Comparison of ENCODE assay signal across 8 cellular contexts in the genomic region with DNA sequence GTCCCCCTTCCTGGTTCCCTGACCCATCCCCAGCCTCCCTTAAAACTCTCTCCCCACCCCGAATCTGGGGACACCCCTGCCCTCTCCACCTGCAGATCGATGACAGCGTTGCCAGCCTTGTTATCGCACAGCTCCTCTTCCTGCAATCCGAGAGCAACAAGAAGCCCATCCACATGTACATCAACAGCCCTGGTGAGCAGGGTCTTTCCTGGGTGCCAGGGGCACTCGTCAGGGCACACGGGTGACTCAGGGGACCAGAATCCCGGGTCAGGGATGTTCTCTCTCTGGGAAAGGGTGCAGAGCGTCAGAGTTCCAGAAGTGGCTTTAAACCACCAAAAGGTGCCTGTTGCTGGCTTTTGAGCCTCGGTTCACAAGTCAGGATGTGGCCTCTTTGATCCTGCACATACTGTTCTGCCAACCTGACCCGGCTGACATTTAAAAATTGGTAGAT.
A peak's percentile ranks its signal among the peaks of the same experiment; 100 is the strongest.
DNase-seq lines count a peak whose midpoint lies in the region; ATAC-seq lines count a peak whose summit lies in the region.

No MANE protein-coding gene starts in this region.

- no peaks in the 10 kb centered on the region for H3K9me3 ChIP-seq in iPS-18c (ENCODE audit: control insufficient read depth, insufficient read depth, low read length)

- DNase-seq in activated CD4-positive, alpha-beta T cell treated with anti-CD3 and anti-CD28 coated beads for 4 hours: peak; percentile 34 to 42
- DNase-seq in activated CD4-positive, alpha-beta T cell treated with anti-CD3 and anti-CD28 coated beads for 1 hour: no peak
- DNase-seq in activated effector memory CD4-positive, alpha-beta T cell treated with anti-CD3 and anti-CD28 coated beads, Interleukin-2, amount 50 U/mL, for 16 hours: peak; percentile 75
- DNase-seq in stimulated activated naive CD4-positive, alpha-beta T cell (lab: John Stamatoyannopoulos, UW): peak; percentile 15 to 74 (median 50)
- DNase-seq in NCI-H510A (lab: John Stamatoyannopoulos, UW) (no peak), HCEC 1CT (no peak)

- H3K4me3 ChIP-seq in iPS-18c (ENCODE audit: insufficient read depth, low read depth, low read length): peak overlapping the region; percentile 87

- ATAC-seq in GM21576 (IDR thresholded peaks at IDR 0.05; ENCODE audit: unreplicated experiment): no peak

Comparison
In these comparisons a context has a peak if more than half of its experiments do, and no peak if none do; other contexts are left out.
1. DNase-seq: peak in activated CD4-positive, alpha-beta T cell treated with anti-CD3 and anti-CD28 coated beads for 4 hours (2 of 2), activated effector memory CD4-positive, alpha-beta T cell treated with anti-CD3 and anti-CD28 coated beads, Interleukin-2, amount 50 U/mL, for 16 hours (single experiment) and stimulated activated naive CD4-positive, alpha-beta T cell (6 of 6); none in activated CD4-positive, alpha-beta T cell treated with anti-CD3 and anti-CD28 coated beads for 1 hour (single experiment), NCI-H510A (single experiment) and HCEC 1CT (single experiment).